In the genomic region with DNA sequence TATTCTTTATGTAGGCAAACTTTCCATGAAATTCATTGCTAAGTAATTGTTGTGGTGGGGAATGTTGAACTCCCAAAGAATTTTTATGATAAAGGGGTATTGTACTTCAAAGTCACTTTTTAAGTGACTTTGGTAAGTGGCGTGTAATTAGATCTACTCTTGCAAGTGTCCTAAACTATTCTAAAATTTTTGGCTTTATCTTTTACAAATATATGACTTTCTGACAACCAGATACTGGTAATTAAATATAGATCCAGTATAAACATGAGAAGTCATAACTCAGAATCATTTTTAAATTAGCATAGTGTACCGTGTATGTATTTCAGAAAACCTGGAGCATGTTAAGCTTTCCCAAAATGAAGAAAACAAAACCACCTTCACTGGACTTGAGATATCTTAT, we compare ENCODE assay signal across 35 cellular contexts.
"Had no signal": no experiment of that assay in that cellular context is flagged by ENCODE, and none has a peak within 500 bp of the region (broad histone marks: within the 10 kb centered on the region; RNA-seq: fewer than 3 reads in every experiment).

No MANE protein-coding gene starts in this region.

- H3K27me3 ChIP-seq: MG63 had no signal

- H3K9me3 ChIP-seq: MG63 had no signal

- DNase-seq: Karpas-422, Kasumi-1, MG63, MM.1S, MV-4-11, NCI-H1048, NCI-H1092, NCI-H1092 treated with DMSO at 0.1 percent for 48 hours, NCI-H1105, NCI-H1105 treated with DMSO at 0.1 percent for 48 hours, NCI-H1417, NCI-H1417 treated with DMSO at 0.1 percent for 48 hours, NCI-H1436, NCI-H1436 treated with DMSO at 0.1 percent for 48 hours, NCI-H146, NCI-H1694, NCI-H1694 treated with DMSO at 0.1 percent for 48 hours, NCI-H187, NCI-H187 treated with DMSO at 0.1 percent for 48 hours, NCI-H1930, NCI-H2029, NCI-H2029 treated with DMSO at 0.1 percent for 48 hours, NCI-H2081, NCI-H2081 treated with DMSO at 0.1 percent for 48 hours, NCI-H2107, NCI-H2171, NCI-H2171 treated with DMSO at 0.1 percent for 48 hours, NCI-H2227 treated with DMSO at 0.1 percent for 48 hours, NCI-H226, NCI-H345, NCI-H446, NCI-H446 treated with DMSO at 0.1 percent for 48 hours, NCI-H510A, NCI-H510A treated with DMSO at 0.1 percent for 48 hours had no signal

- H3K27ac ChIP-seq: KMS-11 had no signal

- H3K4me2 ChIP-seq: KMS-11 had no signal

- H3K9ac ChIP-seq: KMS-11 had no signal

- H3K4me3 ChIP-seq: MG63 had no signal

- H3K36me3 ChIP-seq: MG63 had no signal
